ENCODE assay signal across 8 cellular contexts in genomic region chr2:202378001-202378400, GRCh38. TPM values are rescaled to one million over a fixed set of nuclear protein-coding genes. Genes with fewer than 3 reads are reported as not detected.
DNase-seq lines count a peak whose midpoint lies in the region; ATAC-seq, FAIRE-seq and TF ChIP-seq lines count a peak whose summit lies in the region.

No MANE protein-coding gene starts in this region.

- H3K9me2 ChIP-seq in OCI-LY7 (ENCODE audit: insufficient read depth, low read length), result no peaks in the 10 kb centered on the region

- H3K27me3 ChIP-seq in GM06990 (replicated peaks; ENCODE audit: control insufficient read depth, insufficient read depth, low read length) (no peaks in the 10 kb centered on the region), esophagus squamous epithelium (no peaks in the 10 kb centered on the region), prostate gland (replicated peaks; ENCODE audit: insufficient read depth) (no peaks in the 10 kb centered on the region)

- peaks cover 4% of the 10 kb centered on the region; the same call in 1 of the 2 replicates for H4K20me1 ChIP-seq in OCI-LY7 (ENCODE audit: insufficient read depth, low read length)

- POLR2A ChIA-PET in OCI-LY7 (lab: Charles Lee), result interaction anchor here (0.7 to 2.0 kb wide), 4 partner anchors 10 to 111 kb away, joined by 3 to 6 read pairs (median 4); no protein-coding TSS in a partner anchor

- H3K36me3 ChIP-seq in GM06990 (ENCODE audit: control insufficient read depth, insufficient read depth, low read length) (no peaks in the 10 kb centered on the region; the same call in 1 of the 2 replicates), OCI-LY7 (ENCODE audit: insufficient read depth, low read length) (no peaks in the 10 kb centered on the region), esophagus squamous epithelium (no peaks in the 10 kb centered on the region), prostate gland (no peaks in the 10 kb centered on the region)

- BruUV-seq in OCI-LY7 (replicated peaks; lab: Mats Ljungman, UMichigan), result TSS peak; percentile 56

- TF ChIP-seq CTCF in GM06990 (IDR thresholded peaks at IDR 0.05; ENCODE audit: insufficient read depth, low read length, poor library complexity, severe bottlenecking) (no peak), OCI-LY7 (conservative IDR thresholded peaks at IDR 0.05; ENCODE audit: low read length) (no peak), esophagus squamous epithelium (IDR thresholded peaks at IDR 0.05) (no peak), prostate gland (IDR thresholded peaks at IDR 0.05) (no peak)

- FAIRE-seq in RCC 7860 (lab: Jason Lieb, UNC), result no peak

- no peak overlapping the region for H2AFZ ChIP-seq in OCI-LY7 (ENCODE audit: low read length)

- intact Hi-C loops in OCI-LY7 (cut with micrococcal nuclease; ENCODE audit: unreplicated experiment), result loop anchor here (5.0 kb wide), 2 partner anchors 111 to 259 kb away; partner anchors contain the start of gene NOP58
- intact Hi-C loops in esophagus squamous epithelium (cut with DNase I), result no loop called here
- intact Hi-C loops in prostate gland (cut with DNase I), result loop anchor here (5.0 to 10.0 kb wide), 2 partner anchors 111 to 167 kb away; partner anchors contain the start of gene NOP58

- 4 to 5% methylated on average over 4 of the region's 4 CpGs for WGBS in esophagus squamous epithelium, 2 donors
- WGBS in prostate gland, result 3% methylated on average over 4 of the region's 4 CpGs

- peaks cover 31% of the 10 kb centered on the region for H3K4me1 ChIP-seq in OCI-LY7 (ENCODE audit: insufficient read depth, low read length, poor library complexity, severe bottlenecking)
- H3K4me1 ChIP-seq in esophagus squamous epithelium, result peaks cover 0 to 54% (median 10%) of the 10 kb centered on the region in 3 donors
- no peaks in the 10 kb centered on the region for H3K4me1 ChIP-seq in prostate gland (replicated peaks)

- TF ChIP-seq POLR2A in esophagus squamous epithelium (IDR thresholded peaks at IDR 0.05), result no peak
- no peak for TF ChIP-seq POLR2A in prostate gland (IDR thresholded peaks at IDR 0.05)

- H3K4me3 ChIP-seq in GM06990 (replicated peaks; ENCODE audit: low read depth, low read length) (peak overlapping the region; percentile 94), OCI-LY7 (ENCODE audit: low read depth, low read length, poor library complexity, severe bottlenecking) (peak overlapping the region; percentile 91), esophagus squamous epithelium (peak overlapping the region; percentile 82 to 95 (median 88)), prostate gland (peak overlapping the region; percentile 84 to 97)

- H3K27ac ChIP-seq in OCI-LY7 (ENCODE audit: low read depth, low read length, poor library complexity, severe bottlenecking) (peak overlapping the region; percentile 2), esophagus squamous epithelium (peak overlapping the region; percentile 95 to 98 (median 98)), prostate gland (peak overlapping the region; percentile 95 to 99)

- CTCF ChIA-PET in OCI-LY7 (lab: Charles Lee; ENCODE audit: unreplicated experiment), result no interaction called here

- peak overlapping the region; percentile 95 for H3K4me2 ChIP-seq in OCI-LY7 (ENCODE audit: low read length)

- no peak for DNase-seq in GM06990 (ENCODE audit: extremely low read depth, insufficient read length)
- no peak for DNase-seq in OCI-LY7 (ENCODE audit: low spot score)
- no peak for DNase-seq in esophagus squamous epithelium (lab: John Stamatoyannopoulos, UW)
- DNase-seq in prostate gland (ENCODE audit: low spot score), result no peak
- DNase-seq in SK-N-DZ (ENCODE audit: low spot score), result no peak
- DNase-seq in RCC 7860 (ENCODE audit: low spot score), result no peak
- DNase-seq in NCI-H1436 treated with DMSO at 0.1 percent for 48 hours (lab: John Stamatoyannopoulos, UW), result no peak

- no peak for ATAC-seq in GM21367 (IDR thresholded peaks at IDR 0.05; ENCODE audit: unreplicated experiment)

- H3K9me3 ChIP-seq in OCI-LY7 (ENCODE audit: low read length) (no peaks in the 10 kb centered on the region), esophagus squamous epithelium (no peaks in the 10 kb centered on the region), prostate gland (no peaks in the 10 kb centered on the region)

- H3K79me2 ChIP-seq in OCI-LY7 (ENCODE audit: insufficient read depth, low read depth, low read length), result peaks cover 54% of the 10 kb centered on the region; the same call in 1 of the 2 replicates

RNA-seq across cellular contexts. Expression of gene BMPR2, which starts 1.9 kb away (rescaled TPM):
- 3.2 and 4.3 TPM in 2 replicates for total RNA-seq in OCI-LY7 (2014; rRNA removed; shearing (Covaris generic))
- 14.7 TPM in 2 replicates for total RNA-seq in OCI-LY7 (2022)
- 10 to 100 TPM; 17.9 to 37.0 (median 22.3) TPM for total RNA-seq in esophagus squamous epithelium
- 10 to 100 TPM; 41.1 to 69.9 TPM for total RNA-seq in prostate gland
- 11.1 and 11.8 TPM in 2 replicates for polyA plus RNA-seq in SK-N-DZ (2014; cell fraction: cytosol; rRNA removed)
- 4.6 and 5.6 TPM in 2 replicates for polyA plus RNA-seq in SK-N-DZ (2014; cell fraction: nucleus; rRNA removed)

Comparison
In these comparisons a context has a peak if more than half of its experiments do, and no peak if none do; other contexts are left out.
1. H3K27ac ChIP-seq: peak in every context shown above with its lines; median percentile 98 in esophagus squamous epithelium; 97 in prostate gland; 2 in OCI-LY7.